9 cellular contexts compared by ENCODE assay signal in genomic region chr10:102352066-102352715, GRCh38. TPM values are rescaled to one million over a fixed set of nuclear protein-coding genes. Genes with fewer than 3 reads are reported as not detected.
DNase-seq lines count a peak whose midpoint lies in the region; ATAC-seq, FAIRE-seq and TF ChIP-seq lines count a peak whose summit lies in the region.
"Had no signal": no experiment of that assay in that cellular context is flagged by ENCODE, and none has a peak within 500 bp of the region (broad histone marks: within the 10 kb centered on the region; RNA-seq: fewer than 3 reads in every experiment).

No MANE protein-coding gene starts in this region.

- H3K9ac ChIP-seq in kidney (ENCODE audit: low read length in 2 of 2), result no peak overlapping the region

- peaks cover 33 to 49% of the 10 kb centered on the region in 2 donors for H3K36me3 ChIP-seq in kidney (ENCODE audit: control insufficient read depth in 1 of 2, insufficient read depth in 2 of 2, low read length in 2 of 2)

- in situ Hi-C loops in T47D (cut with HindIII; ENCODE audit: low pct_unique_long_range_greater_than_20kb, low sequenced_read_pairs), result no loop called here

- DNase-seq in NCI-H187 (lab: John Stamatoyannopoulos, UW), result peak; percentile 1 to 3
- no peak for DNase-seq in NCI-H187 treated with DMSO at 0.1 percent for 48 hours (lab: John Stamatoyannopoulos, UW)
- DNase-seq in NCI-H2081 (lab: John Stamatoyannopoulos, UW), result peak; percentile 53 to 54
- peak; percentile 58 to 77 for DNase-seq in T47D (ENCODE audit: low read depth in 1 of 2, low spot score in 1 of 2)
- DNase-seq in kidney, result no peak
- peak; percentile 71 to 82 for DNase-seq in stimulated activated CD4-positive, alpha-beta T cell treated with anti-CD3 and anti-CD28 coated beads, Interleukin-2, amount 100 ng/mL, for 24 hours

- TF ChIP-seq CTCF in VCaP (conservative IDR thresholded peaks at IDR 0.05), result peak; percentile 94
- TF ChIP-seq CTCF in kidney (IDR thresholded peaks at IDR 0.05; ENCODE audit: borderline replicate concordance, extremely low read depth, insufficient read depth), result peak; percentile 93

- intact Hi-C loops in kidney (cut with DNase I), result loop anchor here (5.0 kb wide), 1 partner anchor 120 kb away; no protein-coding TSS in a partner anchor

- no peak overlapping the region for H3K4me3 ChIP-seq in kidney (ENCODE audit: low read length in 2 of 2)
- H3K4me3 ChIP-seq: BLaER1 treated with 17β-estradiol and CSF1 and Interleukin-3, amounts not matched to agents 10 nM and 100 nM had no signal

- H3K9me3 ChIP-seq in kidney (ENCODE audit: control insufficient read depth in 1 of 2, low read length in 2 of 2), result no peaks in the 10 kb centered on the region
- H3K9me3 ChIP-seq: BLaER1 treated with 17β-estradiol and CSF1 and Interleukin-3, amounts not matched to agents 10 nM and 100 nM had no signal

- H3K4me1 ChIP-seq in kidney (ENCODE audit: control insufficient read depth in 1 of 2, insufficient read depth in 1 of 2, low read depth in 1 of 2, low read length in 2 of 2), result no peaks in the 10 kb centered on the region

- FAIRE-seq in kidney (lab: Jason Lieb, UNC), result no peak

- peak overlapping the region; percentile 40 for H3K27ac ChIP-seq in VCaP
- no peak overlapping the region for H3K27ac ChIP-seq in kidney (ENCODE audit: low read depth in 2 of 2, low read length in 2 of 2)
- H3K27ac ChIP-seq: BLaER1 treated with 17β-estradiol and CSF1 and Interleukin-3, amounts not matched to agents 10 nM and 100 nM had no signal

- ATAC-seq in GM19023 (IDR thresholded peaks at IDR 0.05; ENCODE audit: unreplicated experiment), result no peak

RNA-seq across cellular contexts. Expression of gene NFKB2, which starts 43.3 kb away (rescaled TPM):
- 62.7 TPM for total RNA-seq in kidney
- 14.0 TPM for polyA plus RNA-seq in kidney (ENCODE audit: insufficient read depth, low read depth, low replicate concordance)

Comparison
In these comparisons a context has a peak if more than half of its experiments do, and no peak if none do; other contexts are left out.
1. DNase-seq: peak in NCI-H187 (2 of 2), NCI-H2081 (2 of 2), T47D (2 of 2) and stimulated activated CD4-positive, alpha-beta T cell treated with anti-CD3 and anti-CD28 coated beads, Interleukin-2, amount 100 ng/mL, for 24 hours (2 of 2); none in NCI-H187 treated with DMSO at 0.1 percent for 48 hours (single experiment) and kidney (single experiment).